In genomic region chr12:101051901-101052550, GRCh38 we compare ENCODE assay signal across 10 cellular contexts.
DNase-seq lines count a peak whose midpoint lies in the region; ATAC-seq and TF ChIP-seq lines count a peak whose summit lies in the region.
"Had no signal": no experiment of that assay in that cellular context is flagged by ENCODE, and none has a peak within 500 bp of the region (broad histone marks: within the 10 kb centered on the region; RNA-seq: fewer than 3 reads in every experiment).

No MANE protein-coding gene starts in this region.

- H3K27ac Mint-ChIP-seq in chondrocyte (ENCODE audit: unreplicated experiment) = peak overlapping the region; percentile 83
- peak overlapping the region; percentile 36 for H3K27ac Mint-ChIP-seq in nephron progenitor cell
- H3K27ac Mint-ChIP-seq: activated naive CD4-positive, alpha-beta T cell treated with anti-CD3 and anti-CD28 coated beads, Interleukin-2, amount 50 U/mL, for 24 hours had no signal

- H3K27me3 Mint-ChIP-seq in chondrocyte (ENCODE audit: low read depth) = no peaks in the 10 kb centered on the region
- no peaks in the 10 kb centered on the region for H3K27me3 Mint-ChIP-seq in nephron progenitor cell (ENCODE audit: low read depth, poor library complexity)
- H3K27me3 Mint-ChIP-seq: activated naive CD4-positive, alpha-beta T cell treated with anti-CD3 and anti-CD28 coated beads, Interleukin-2, amount 50 U/mL, for 24 hours had no signal

- no peaks in the 10 kb centered on the region for H3K27me3 ChIP-seq in MG63

- ATAC-seq in HG03025 (IDR thresholded peaks at IDR 0.05; ENCODE audit: low FRiP score, unreplicated experiment) (no peak), HG03280 (IDR thresholded peaks at IDR 0.05; ENCODE audit: unreplicated experiment) (no peak)

- H3K36me3 Mint-ChIP-seq in chondrocyte (ENCODE audit: low read depth) (no peaks in the 10 kb centered on the region), nephron progenitor cell (ENCODE audit: low read depth) (no peaks in the 10 kb centered on the region)
- H3K36me3 Mint-ChIP-seq: activated naive CD4-positive, alpha-beta T cell treated with anti-CD3 and anti-CD28 coated beads, Interleukin-2, amount 50 U/mL, for 24 hours had no signal

- no peaks in the 10 kb centered on the region for H3K36me3 ChIP-seq in MG63

- H3K4me3 Mint-ChIP-seq in chondrocyte (ENCODE audit: unreplicated experiment) (peak overlapping the region; percentile 11), nephron progenitor cell (no peak overlapping the region)
- H3K4me3 Mint-ChIP-seq: activated naive CD4-positive, alpha-beta T cell treated with anti-CD3 and anti-CD28 coated beads, Interleukin-2, amount 50 U/mL, for 24 hours had no signal

- H3K4me3 ChIP-seq in MG63 = no peak overlapping the region

- peak; percentile 96 for DNase-seq in COLO829 (ENCODE audit: low spot score)
- DNase-seq in MG63 = peak; percentile 52
- no peak for DNase-seq in chondrocyte (ENCODE audit: low spot score)
- DNase-seq in nephron progenitor cell = no peak
- no peak for DNase-seq in NCI-H2029 (lab: John Stamatoyannopoulos, UW)
- no peak for DNase-seq in OCI-M1 (lab: John Stamatoyannopoulos, UW)
- DNase-seq: GDM1 had no signal

- TF ChIP-seq CTCF in chondrocyte (IDR thresholded peaks at IDR 0.05) = no peak
- TF ChIP-seq CTCF in nephron progenitor cell (IDR thresholded peaks at IDR 0.05) = no peak

- H3K9me3 ChIP-seq in MG63 = no peaks in the 10 kb centered on the region

- H3K4me1 Mint-ChIP-seq in chondrocyte (ENCODE audit: low read depth) (peaks cover 28% of the 10 kb centered on the region), nephron progenitor cell (peaks cover 9% of the 10 kb centered on the region)
- H3K4me1 Mint-ChIP-seq: activated naive CD4-positive, alpha-beta T cell treated with anti-CD3 and anti-CD28 coated beads, Interleukin-2, amount 50 U/mL, for 24 hours had no signal

- H3K9me3 Mint-ChIP-seq in chondrocyte (ENCODE audit: low read depth) = no peaks in the 10 kb centered on the region
- H3K9me3 Mint-ChIP-seq in nephron progenitor cell = peaks cover 4% of the 10 kb centered on the region

Comparison
In these comparisons a context has a peak if more than half of its experiments do, and no peak if none do; other contexts are left out.
1. DNase-seq: peak in COLO829 (single experiment) and MG63 (single experiment); none in chondrocyte (single experiment), nephron progenitor cell (single experiment), NCI-H2029 (single experiment) and OCI-M1 (single experiment).